In the genomic region with DNA sequence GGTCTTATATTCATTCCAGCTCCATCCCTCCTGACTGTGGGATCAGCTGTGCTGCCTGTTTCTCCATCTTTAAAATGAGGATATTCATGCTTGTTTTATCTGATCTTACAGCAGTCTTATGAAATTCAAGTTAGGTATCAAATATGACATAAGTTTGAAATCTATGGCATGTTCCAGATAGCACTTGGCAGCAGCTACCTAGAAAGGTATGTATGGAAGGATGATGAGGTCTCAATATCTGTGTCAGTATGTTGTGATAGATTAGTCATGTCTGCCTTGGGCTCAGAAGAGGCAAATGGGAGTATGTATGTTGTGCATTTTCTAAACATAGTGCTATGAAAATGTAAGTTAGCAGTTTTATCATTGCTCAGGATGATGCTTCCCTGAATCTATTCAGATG, we compare ENCODE assay signal across 27 cellular contexts.
"Had no signal": no experiment of that assay in that cellular context is flagged by ENCODE, and none has a peak within 500 bp of the region (broad histone marks: within the 10 kb centered on the region; RNA-seq: fewer than 3 reads in every experiment).

No MANE protein-coding gene starts in this region.

- H3K4me1 Mint-ChIP-seq: naive B cell; stimulated activated effector memory CD8-positive, alpha-beta T cell treated with anti-CD3 and anti-CD28 coated beads, Interleukin-12 subunit alpha, Interleukin-12 subunit beta, amount 100 ng/mL, for 72 hours had no signal

- H3K36me3 Mint-ChIP-seq: natural killer cell treated with Interleukin-12 subunit alpha and Interleukin-12 subunit beta and Interleukin-15 and Interleukin-18, amount 100 ng/mL, for 72 hours; stimulated activated effector memory CD8-positive, alpha-beta T cell treated with anti-CD3 and anti-CD28 coated beads, Interleukin-12 subunit alpha, Interleukin-12 subunit beta, amount 100 ng/mL, for 72 hours had no signal

- H3K27ac ChIP-seq: hepatocyte, left ventricle myocardium inferior, pancreas, prostate gland, skin epidermis, suprapubic skin, thoracic aorta, tibial artery, uterus had no signal

- H3K36me3 ChIP-seq: prostate gland, uterus had no signal

- H3K4me3 Mint-ChIP-seq: mesothelial cell of epicardium; naive B cell; natural killer cell treated with Interleukin-12 subunit alpha and Interleukin-12 subunit beta and Interleukin-15 and Interleukin-18, amount 100 ng/mL, for 72 hours; stimulated activated effector memory CD8-positive, alpha-beta T cell treated with anti-CD3 and anti-CD28 coated beads, Interleukin-12 subunit alpha, Interleukin-12 subunit beta, amount 100 ng/mL, for 72 hours; stimulated activated naive CD8-positive, alpha-beta T cell treated with anti-CD3 and anti-CD28 coated beads, Interleukin-15, Interleukin-2, amounts not matched to agents 100 ng/mL and 50 ng/mL, for 24 hours; type B pancreatic cell had no signal

- H3K27me3 ChIP-seq: hepatocyte, pancreas, suprapubic skin, tibial artery, uterus had no signal

- H2AFZ ChIP-seq: hepatocyte had no signal

- DNase-seq: islet precursor cell; left ventricle myocardium inferior; mesendoderm; naive B cell; pancreas; posterior cingulate gyrus; retina; right cardiac atrium; stimulated activated CD4-positive, alpha-beta T cell treated with anti-CD3 and anti-CD28 coated beads, Interleukin-12 subunit alpha, Interleukin-12 subunit beta, amount 100 ng/mL, for 4 hours; stimulated activated CD4-positive, alpha-beta T cell treated with anti-CD3 and anti-CD28 coated beads, Interleukin-15, amount 100 ng/mL, for 24 hours; stimulated activated CD4-positive, alpha-beta T cell treated with anti-CD3 and anti-CD28 coated beads, Interleukin-2, amount 100 ng/mL, for 24 hours; stimulated activated CD4-positive, alpha-beta T cell treated with anti-CD3 and anti-CD28 coated beads, Interleukin-4, amount 100 ng/mL, for 24 hours; stimulated activated naive CD4-positive, alpha-beta T cell; tibial artery; uterus had no signal

- H3K27me3 Mint-ChIP-seq: naive B cell; natural killer cell treated with Interleukin-12 subunit alpha and Interleukin-12 subunit beta and Interleukin-15 and Interleukin-18, amount 100 ng/mL, for 72 hours; stimulated activated naive CD8-positive, alpha-beta T cell treated with anti-CD3 and anti-CD28 coated beads, Interleukin-15, Interleukin-2, amounts not matched to agents 100 ng/mL and 50 ng/mL, for 24 hours; type B pancreatic cell had no signal

- H3K9me3 Mint-ChIP-seq: natural killer cell treated with Interleukin-12 subunit alpha and Interleukin-12 subunit beta and Interleukin-15 and Interleukin-18, amount 100 ng/mL, for 72 hours; stimulated activated effector memory CD8-positive, alpha-beta T cell treated with anti-CD3 and anti-CD28 coated beads, Interleukin-12 subunit alpha, Interleukin-12 subunit beta, amount 100 ng/mL, for 72 hours; type B pancreatic cell had no signal

- H3K27ac Mint-ChIP-seq: mesothelial cell of epicardium; naive B cell; natural killer cell treated with Interleukin-12 subunit alpha and Interleukin-12 subunit beta and Interleukin-15 and Interleukin-18, amount 100 ng/mL, for 72 hours; stimulated activated effector memory CD8-positive, alpha-beta T cell treated with anti-CD3 and anti-CD28 coated beads, Interleukin-12 subunit alpha, Interleukin-12 subunit beta, amount 100 ng/mL, for 72 hours; stimulated activated naive CD8-positive, alpha-beta T cell treated with anti-CD3 and anti-CD28 coated beads, Interleukin-15, Interleukin-2, amounts not matched to agents 100 ng/mL and 50 ng/mL, for 24 hours; type B pancreatic cell had no signal

- ATAC-seq: natural killer cell treated with Interleukin-12 subunit alpha and Interleukin-12 subunit beta and Interleukin-15 and Interleukin-18, amount 100 ng/mL, for 72 hours; pancreas; right cardiac atrium; sciatic nerve; stimulated activated effector memory CD8-positive, alpha-beta T cell treated with anti-CD3 and anti-CD28 coated beads, Interleukin-12 subunit alpha, Interleukin-12 subunit beta, amount 100 ng/mL, for 72 hours had no signal

- H3K9me3 ChIP-seq: pancreas, prostate gland, suprapubic skin, thoracic aorta, tibial artery, uterus had no signal

- H3K4me3 ChIP-seq: hepatocyte, left ventricle myocardium inferior, lung, pancreas, prostate gland, skin epidermis, suprapubic skin, thoracic aorta, tibial artery, uterus had no signal

- H3K4me2 ChIP-seq: hepatocyte had no signal

- H3K4me1 ChIP-seq: pancreas, prostate gland, uterus had no signal
